27 cellular contexts compared by ENCODE assay signal in the genomic region with DNA sequence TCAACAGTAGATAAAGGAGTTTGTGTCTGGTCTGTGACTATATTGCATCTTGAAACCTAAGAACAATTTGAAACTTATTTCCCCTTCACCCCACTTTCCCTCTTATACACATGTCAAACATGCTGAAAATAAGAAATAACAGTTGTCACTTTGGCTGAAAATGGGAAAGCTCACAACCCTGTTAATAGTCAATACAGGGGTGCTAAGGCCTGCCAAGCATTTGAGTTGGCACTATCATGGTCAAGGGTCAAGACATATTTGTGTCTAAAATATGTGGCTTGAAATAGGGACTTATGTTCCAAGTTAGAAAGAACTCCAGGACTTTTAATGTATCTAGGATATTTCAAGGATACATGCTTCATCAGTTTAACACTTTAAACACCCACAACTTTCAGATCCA.
"Had no signal": no experiment of that assay in that cellular context is flagged by ENCODE, and none has a peak within 500 bp of the region (broad histone marks: within the 10 kb centered on the region; RNA-seq: fewer than 3 reads in every experiment).

No MANE protein-coding gene starts in this region.

- H3K27me3 ChIP-seq: stomach, suprapubic skin, testis, thyroid gland, tibial artery, tibial nerve, transverse colon, upper lobe of left lung, upper lobe of right lung, uterus, vagina had no signal

- H3K36me3 ChIP-seq: suprapubic skin, thoracic aorta, thyroid gland, transverse colon, upper lobe of right lung, uterus had no signal

- H3K4me1 ChIP-seq: suprapubic skin, testis, thyroid gland, tibial artery, tibial nerve, transverse colon, upper lobe of left lung, upper lobe of right lung, uterus, vagina had no signal

- H3K27ac ChIP-seq: stomach, suprapubic skin, testis, thoracic aorta, thyroid gland, tibial artery, tibial nerve, transverse colon, upper lobe of left lung, upper lobe of right lung, uterus, vagina had no signal

- DNase-seq: stimulated activated CD4-positive, alpha-beta T cell treated with anti-CD3 and anti-CD28 coated beads, Interleukin-2, amount 100 ng/mL, for 48 hours; stimulated activated CD4-positive, alpha-beta T cell treated with anti-CD3 and anti-CD28 coated beads, Interleukin-4, amount 100 ng/mL, for 1 hour; stimulated activated CD4-positive, alpha-beta T cell treated with anti-CD3 and anti-CD28 coated beads, Interleukin-4, amount 100 ng/mL, for 24 hours; stimulated activated CD4-positive, alpha-beta T cell treated with anti-CD3 and anti-CD28 coated beads, Interleukin-4, amount 100 ng/mL, for 4 hours; stimulated activated CD8-positive, alpha-beta memory T cell treated with anti-CD3 and anti-CD28 coated beads, Interleukin-4, amount 100 ng/mL, for 48 hours; stimulated activated naive B cell treated with anti-CD40 and anti-IgM and Interleukin-4, amounts not matched to agents 10 μg/mL and 1 μg/mL and 100 μg/mL, for 72 hours; stimulated activated naive CD4-positive, alpha-beta T cell; stimulated activated naive CD4-positive, alpha-beta T cell treated with Interleukin-2 at 50 U/mL for 16 hours; stimulated activated naive CD8-positive, alpha-beta T cell treated with anti-CD3 and anti-CD28 coated beads, Interleukin-15, amount 100 ng/mL, for 72 hours; stimulated activated naive CD8-positive, alpha-beta T cell treated with anti-CD3 and anti-CD28 coated beads, Interleukin-15, Interleukin-2, amounts not matched to agents 100 U/mL and 50 U/mL, for 24 hours; stomach; substantia nigra; testis; thyroid gland; tibial artery; transverse colon; trophoblast cell; upper lobe of left lung; upper lobe of right lung; uterus had no signal

- FAIRE-seq: urothelium cell line had no signal

- ATAC-seq: stimulated activated effector memory CD8-positive, alpha-beta T cell treated with anti-CD3 and anti-CD28 coated beads, Interleukin-12 subunit alpha, Interleukin-12 subunit beta, amount 100 ng/mL, for 72 hours; stimulated activated memory B cell treated with anti-CD40 and anti-IgM and Interleukin-4, amounts not matched to agents 10 μg/mL and 1 μg/mL and 100 μg/mL, for 72 hours; stimulated activated naive B cell treated with anti-CD40 and anti-IgM and Interleukin-4, amounts not matched to agents 10 μg/mL and 1 μg/mL and 100 μg/mL, for 72 hours; stimulated activated naive CD8-positive, alpha-beta T cell treated with anti-CD3 and anti-CD28 coated beads, Interleukin-15, amount 100 ng/mL, for 72 hours; stimulated activated naive CD8-positive, alpha-beta T cell treated with anti-CD3 and anti-CD28 coated beads, Interleukin-15, Interleukin-2, amounts not matched to agents 100 U/mL and 50 U/mL, for 24 hours; upper lobe of right lung had no signal

- H3K4me3 ChIP-seq: stomach, suprapubic skin, testis, thoracic aorta, thyroid gland, tibial artery, tibial nerve, transverse colon, upper lobe of left lung, upper lobe of right lung, uterus, vagina had no signal

- H3K9me3 ChIP-seq: suprapubic skin, testis, thoracic aorta, thyroid gland, tibial artery, tibial nerve, transverse colon, upper lobe of left lung, upper lobe of right lung, uterus, vagina had no signal
